1 cellular context compared by ENCODE assay signal in the genomic region with DNA sequence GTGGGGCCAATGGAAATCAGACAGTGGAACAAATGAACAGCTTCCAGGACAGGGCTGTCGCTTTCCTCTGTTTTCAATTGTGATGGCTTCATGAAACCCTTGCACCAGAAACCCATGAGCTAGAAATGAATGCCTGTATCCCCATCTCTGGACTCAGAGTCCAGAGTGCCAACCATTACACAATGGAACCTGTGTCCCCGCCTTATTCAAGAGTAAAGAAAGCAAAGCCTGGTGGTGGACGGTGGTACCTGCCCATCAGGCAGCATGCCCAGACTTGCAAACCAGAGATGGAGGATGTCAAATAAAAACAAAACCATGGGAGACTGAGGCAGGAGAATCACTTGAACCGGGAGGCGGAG.
TF ChIP-seq lines count a peak whose summit lies in the region.

No MANE protein-coding gene starts in this region.

TF ChIP-seq in H1, 55 proteins besides CTCF, POLR2A, EP300 and RAD21:
- no peak for TF ChIP-seq PHF8 (conservative IDR thresholded peaks at IDR 0.05; ENCODE audit: low read depth, low read length)
- no peak for TF ChIP-seq KDM4A (IDR thresholded peaks at IDR 0.05; ENCODE audit: low read depth, low read length, severe bottlenecking)
- TF ChIP-seq CBX5 (IDR thresholded peaks at IDR 0.05; ENCODE audit: low read depth, low read length): no peak
- no peak for TF ChIP-seq NANOG (IDR thresholded peaks at IDR 0.05; ENCODE audit: insufficient read depth, low read depth, low read length, poor library complexity, severe bottlenecking)
- TF ChIP-seq SIRT6 (IDR thresholded peaks at IDR 0.05; ENCODE audit: low read length): no peak
- no peak for TF ChIP-seq TAF1 (IDR thresholded peaks at IDR 0.05; ENCODE audit: low read depth, low read length)
- TF ChIP-seq HDAC6 (IDR thresholded peaks at IDR 0.05; ENCODE audit: low read depth, low read length): no peak
- TF ChIP-seq, protein P1, sequence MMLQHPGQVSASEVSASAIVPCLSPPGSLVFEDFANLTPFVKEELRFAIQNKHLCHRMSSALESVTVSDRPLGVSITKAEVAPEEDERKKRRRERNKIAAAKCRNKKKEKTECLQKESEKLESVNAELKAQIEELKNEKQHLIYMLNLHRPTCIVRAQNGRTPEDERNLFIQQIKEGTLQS (IDR thresholded peaks at IDR 0.05; ENCODE audit: insufficient read depth, low read depth, low read length): no peak
- no peak for TF ChIP-seq TEAD4 (IDR thresholded peaks at IDR 0.05; ENCODE audit: low read depth, low read length)
